Comparison of ENCODE assay signal across 16 cellular contexts in genomic region chr15:89459271-89460038, GRCh38. TPM values are rescaled to one million over a fixed set of nuclear protein-coding genes. Genes with fewer than 3 reads are reported as not detected.
"Had no signal": no experiment of that assay in that cellular context is flagged by ENCODE, and none has a peak within 500 bp of the region (broad histone marks: within the 10 kb centered on the region; RNA-seq: fewer than 3 reads in every experiment).

No MANE protein-coding gene starts in this region.

- H3K36me3 ChIP-seq: stomach had no signal

- FAIRE-seq: keratinocyte had no signal

- H3K27me3 ChIP-seq: dorsolateral prefrontal cortex had no signal

- H3K4me1 ChIP-seq: stomach had no signal

- H3K27ac ChIP-seq: dorsolateral prefrontal cortex, stomach had no signal

- DNase-seq: activated B cell treated with CpG ODN at 0.5 μM for 24 hours; activated CD4-positive, alpha-beta memory T cell treated with anti-CD3 and anti-CD28 coated beads, Interleukin-2, amount 10 ng/mL, durations not matched to agents 7 days and 5 days; activated CD4-positive, alpha-beta T cell treated with anti-CD3 and anti-CD28 coated beads for 4 hours; activated CD8-positive, alpha-beta memory T cell treated with anti-CD3 and anti-CD28 coated beads, Interleukin-2, amount 10 ng/mL, durations not matched to agents 7 days and 5 days; endodermal cell; foreskin melanocyte; mesenchymal stem cell; nucleus accumbens; stomach; T-helper 1 cell; T-helper 9 cell had no signal

- ATAC-seq: activated CD8-positive, alpha-beta memory T cell treated with anti-CD3 and anti-CD28 coated beads, Interleukin-2, amount 10 ng/mL, durations not matched to agents 7 days and 5 days; natural killer cell treated with Interleukin-12 subunit alpha and Interleukin-12 subunit beta and Interleukin-15 and Interleukin-18, amount 100 ng/mL, for 72 hours had no signal

- H3K4me3 ChIP-seq: dorsolateral prefrontal cortex, stomach had no signal

RNA-seq across cellular contexts. Expression of gene RHCG, which starts 36.9 kb away (rescaled TPM):
- total RNA-seq: activated B cell treated with CpG ODN at 0.5 μM for 24 hours; activated CD4-positive, alpha-beta memory T cell treated with anti-CD3 and anti-CD28 coated beads, Interleukin-2, amount 10 ng/mL, durations not matched to agents 7 days and 5 days; activated CD8-positive, alpha-beta memory T cell treated with anti-CD3 and anti-CD28 coated beads, Interleukin-2, amount 10 ng/mL, durations not matched to agents 7 days and 5 days; endodermal cell; epithelial cell of proximal tubule; natural killer cell treated with Interleukin-12 subunit alpha and Interleukin-12 subunit beta and Interleukin-15 and Interleukin-18, amount 100 ng/mL, for 72 hours; posterior vena cava had no signal
